1 cellular context compared by ENCODE assay signal in genomic region chr13:42367836-42368235, GRCh38.
TF ChIP-seq lines count a peak whose summit lies in the region.

No MANE protein-coding gene starts in this region.

TF ChIP-seq in SK-N-SH, 30 proteins besides CTCF, POLR2A, EP300 and RAD21 (continued from another document):
- TF ChIP-seq ZBTB33 (IDR thresholded peaks at IDR 0.05; ENCODE audit: borderline replicate concordance, low read depth): no peak
